Comparison of ENCODE assay signal across 8 cellular contexts in genomic region chr13:112872657-112873631, GRCh38.
A peak's percentile ranks its signal among the peaks of the same experiment; 100 is the strongest.
DNase-seq lines count a peak whose midpoint lies in the region; ATAC-seq, FAIRE-seq and TF ChIP-seq lines count a peak whose summit lies in the region.
"Not testable (repeated sequence)": the region's sequence is repeated elsewhere in the genome, so short reads cannot be mapped to it uniquely, and the experiment has no call there.

No MANE protein-coding gene starts in this region.

- not testable (repeated sequence) for H3K9ac ChIP-seq in K562 (ENCODE audit: insufficient read depth in 1 of 2, low read depth in 2 of 2, low read length in 2 of 2)

- not testable (repeated sequence) for TF ChIP-seq POLR2A in K562 (conservative IDR thresholded peaks at IDR 0.05)

- WGBS in K562 (ENCODE audit: insufficient coverage, low coverage, missing lambda C conversion rate): 50% methylated on average over 18 of the region's 25 CpGs

- not testable (repeated sequence) for TF ChIP-seq CTCF in activated CD8-positive, alpha-beta T cell treated with anti-CD3 and anti-CD28 coated beads for 36 hours (IDR thresholded peaks at IDR 0.05); K562 (IDR thresholded peaks at IDR 0.05 in 2 of 3, conservative IDR thresholded peaks at IDR 0.05 in 1 of 3; ENCODE audit: insufficient read depth in 2 of 3, low read depth in 1 of 3, low read length in 3 of 3)

- peak overlapping the region; percentile 71 to 96 (median 89) for H3K27ac Mint-ChIP-seq in CD8-positive, alpha-beta memory T cell
- peak overlapping the region; percentile 82 for H3K27ac Mint-ChIP-seq in activated CD8-positive, alpha-beta T cell treated with anti-CD3 and anti-CD28 coated beads for 36 hours

- H3K27ac ChIP-seq in CD8-positive, alpha-beta memory T cell (ENCODE audit: low read depth, low read length): peak overlapping the region; percentile 26
- not testable (repeated sequence) for H3K27ac ChIP-seq in K562 (ENCODE audit: extremely low read depth, low read depth, low read length)

- H3K36me3 ChIP-seq in CD8-positive, alpha-beta memory T cell (ENCODE audit: insufficient read depth, low read length): not testable (repeated sequence)
- peaks cover 16% of the 10 kb centered on the region; the same call in 2 of the 3 replicates for H3K36me3 ChIP-seq in K562 (ENCODE audit: control insufficient read depth, insufficient read depth, low read length)

- not testable (repeated sequence) for H3K79me2 ChIP-seq in K562 (ENCODE audit: control insufficient read depth, insufficient read depth, low read length)

- H3K4me1 Mint-ChIP-seq in CD8-positive, alpha-beta memory T cell: peaks cover 15 to 20% (median 17%) of the 10 kb centered on the region in 3 donors
- peaks cover 16% of the 10 kb centered on the region for H3K4me1 Mint-ChIP-seq in activated CD8-positive, alpha-beta T cell treated with anti-CD3 and anti-CD28 coated beads for 36 hours (ENCODE audit: low read depth)

- H3K9me3 ChIP-seq in CD8-positive, alpha-beta memory T cell (ENCODE audit: low read length); K562 (replicated peaks; ENCODE audit: control insufficient read depth, insufficient read depth, low read depth, low read length): not testable (repeated sequence)

- POLR2A ChIA-PET in CD8-positive, alpha-beta memory T cell (lab: Charles Lee); K562 (lab: Yijun Ruan, JAX): not testable (repeated sequence)
- POLR2A ChIA-PET in activated CD8-positive, alpha-beta T cell treated with anti-CD3 and anti-CD28 coated beads for 36 hours (lab: Charles Lee): interaction anchor here (0.8 to 1.0 kb wide), 2 partner anchors 18 to 233 kb away, joined by 3 to 4 read pairs; no protein-coding TSS in a partner anchor

- H3K4me3 Mint-ChIP-seq in CD8-positive, alpha-beta memory T cell: peak overlapping the region; percentile 2 to 61 (median 51)
- peak overlapping the region; percentile 0 for H3K4me3 Mint-ChIP-seq in activated CD8-positive, alpha-beta T cell treated with anti-CD3 and anti-CD28 coated beads for 36 hours

- intact Hi-C loops in activated CD8-positive, alpha-beta T cell treated with anti-CD3 and anti-CD28 coated beads for 36 hours (cut with micrococcal nuclease): loop anchor here (10.0 kb wide), 1 partner anchor 228 kb away; no protein-coding TSS in a partner anchor
- intact Hi-C loops in K562 (cut with micrococcal nuclease): loop anchor here (5.0 kb wide), 2 partner anchors 256 to 426 kb away; no protein-coding TSS in a partner anchor

- H3K36me3 Mint-ChIP-seq in CD8-positive, alpha-beta memory T cell: peaks cover 13 to 25% (median 23%) of the 10 kb centered on the region in 3 donors
- H3K36me3 Mint-ChIP-seq in activated CD8-positive, alpha-beta T cell treated with anti-CD3 and anti-CD28 coated beads for 36 hours (ENCODE audit: low read depth): peaks cover 13% of the 10 kb centered on the region

- H3K27me3 Mint-ChIP-seq in CD8-positive, alpha-beta memory T cell; activated CD8-positive, alpha-beta T cell treated with anti-CD3 and anti-CD28 coated beads for 36 hours: not testable (repeated sequence)

- peak in 3 of 5 donors; percentile 9 to 53 (median 47) for DNase-seq in CD8-positive, alpha-beta memory T cell
- DNase-seq in NCI-H748 treated with DMSO at 0.1 percent for 48 hours (lab: John Stamatoyannopoulos, UW) (peak; percentile 81), kidney tubule cell (ENCODE audit: low spot score) (peak; percentile 15)
- peak; percentile 71 for DNase-seq in activated CD8-positive, alpha-beta T cell treated with anti-CD3 and anti-CD28 coated beads for 36 hours
- DNase-seq in K562 (ENCODE audit: extremely low read depth in 1 of 4, low spot score in 3 of 4): not testable (repeated sequence)
- DNase-seq in stimulated activated CD4-positive, alpha-beta T cell treated with anti-CD3 and anti-CD28 coated beads, Interleukin-1b, Interleukin-23, amount 100 ng/mL, for 48 hours: peak; percentile 49

- peaks cover 6 to 20% (median 15%) of the 10 kb centered on the region in 5 donors for H3K9me3 Mint-ChIP-seq in CD8-positive, alpha-beta memory T cell
- not testable (repeated sequence) for H3K9me3 Mint-ChIP-seq in activated CD8-positive, alpha-beta T cell treated with anti-CD3 and anti-CD28 coated beads for 36 hours

- H3K9me1 ChIP-seq in K562 (ENCODE audit: control insufficient read depth, insufficient read depth, low read length): not testable (repeated sequence)

- not testable (repeated sequence) for TF ChIP-seq EP300 in K562 (IDR thresholded peaks at IDR 0.05; ENCODE audit: low read length)

- BruUV-seq in K562 (replicated peaks; lab: Mats Ljungman, UMichigan): not testable (repeated sequence)

- in situ Hi-C loops in K562 (cut with MboI): loop anchor here (10.0 kb wide), 1 partner anchor 228 kb away; no protein-coding TSS in a partner anchor

- not testable (repeated sequence) for TF ChIP-seq RAD21 in K562 (CRISPR knock-in tag; conservative IDR thresholded peaks at IDR 0.05 in 1 of 2, IDR thresholded peaks at IDR 0.05 in 1 of 2)

- H3K4me3 ChIP-seq in CD8-positive, alpha-beta memory T cell (ENCODE audit: low read length); K562: not testable (repeated sequence)

- not testable (repeated sequence) for H4K20me1 ChIP-seq in K562 (replicated peaks; ENCODE audit: control insufficient read depth, insufficient read depth, low read length)

- peak; percentile 78 for FAIRE-seq in K562 (lab: Jason Lieb, UNC)

- not testable (repeated sequence) for H3K4me2 ChIP-seq in K562 (ENCODE audit: insufficient read depth, low read length)

- CTCF ChIA-PET in CD8-positive, alpha-beta memory T cell (lab: Charles Lee); K562 (lab: Yijun Ruan, JAX; ENCODE audit: low intra/inter-chr PET ratio): not testable (repeated sequence)
- CTCF ChIA-PET in activated CD8-positive, alpha-beta T cell treated with anti-CD3 and anti-CD28 coated beads for 36 hours (lab: Charles Lee): interaction anchor here (0.8 to 2.6 kb wide), 6 partner anchors 14 to 257 kb away, joined by 3 to 40 read pairs (median 4); no protein-coding TSS in a partner anchor

- ATAC-seq in GM19395 (IDR thresholded peaks at IDR 0.05; ENCODE audit: unreplicated experiment) (peak; percentile 45), HG03064 (IDR thresholded peaks at IDR 0.05; ENCODE audit: low read depth, unreplicated experiment) (peak; percentile 28)
- peak; percentile 76 for ATAC-seq in activated CD8-positive, alpha-beta T cell treated with anti-CD3 and anti-CD28 coated beads for 36 hours
- not testable (repeated sequence) for ATAC-seq in K562

- H3K27me3 ChIP-seq in CD8-positive, alpha-beta memory T cell (ENCODE audit: insufficient read depth, low read length, poor library complexity, severe bottlenecking); K562 (ENCODE audit: control insufficient read depth in 2 of 2, insufficient read depth in 2 of 2, low read length in 2 of 2): not testable (repeated sequence)

- H2AFZ ChIP-seq in K562 (ENCODE audit: low read depth, low read length): not testable (repeated sequence)

- H3K4me1 ChIP-seq in CD8-positive, alpha-beta memory T cell (ENCODE audit: insufficient read depth, low read length): peaks cover 22% of the 10 kb centered on the region
- peaks cover 0 to 19% of the 10 kb centered on the region in 2 experiments; a peak in 2 of 5 replicates for H3K4me1 ChIP-seq in K562 (replicated peaks in 1 of 2; ENCODE audit: control insufficient read depth in 2 of 2, insufficient read depth in 2 of 2, low read length in 2 of 2)
